Comparison of ENCODE assay signal across 1 cellular context in genomic region chrX:2608638-2609430, GRCh38.
TF ChIP-seq lines count a peak whose summit lies in the region.

No MANE protein-coding gene starts in this region.

TF ChIP-seq in K562, 482 proteins besides CTCF, POLR2A, EP300 and RAD21 (continued from another document and continues in another):
- TF ChIP-seq ZBTB2 (IDR thresholded peaks at IDR 0.05) (no peak), FOXO4 (CRISPR knock-in tag; IDR thresholded peaks at IDR 0.05) (no peak), NFIX (CRISPR knock-in tag; IDR thresholded peaks at IDR 0.05; ENCODE audit: low read depth) (no peak), SMC3 (conservative IDR thresholded peaks at IDR 0.05; ENCODE audit: insufficient read depth, low read depth, low read length) (no peak), RERE (CRISPR knock-in tag; IDR thresholded peaks at IDR 0.05; ENCODE audit: borderline replicate concordance) (no peak), PRDM10 (IDR thresholded peaks at IDR 0.05; ENCODE audit: partially characterized antibody) (peak; percentile 19), FOXA1 (IDR thresholded peaks at IDR 0.05; ENCODE audit: borderline replicate concordance) (no peak), TARDBP (IDR thresholded peaks at IDR 0.05) (no peak), BACH1 (tag; IDR thresholded peaks at IDR 0.05) (no peak), MCM2 (IDR thresholded peaks at IDR 0.05; ENCODE audit: low read depth) (no peak), TEAD1 (CRISPR knock-in tag; IDR thresholded peaks at IDR 0.05) (no peak), GABPA (tag; conservative IDR thresholded peaks at IDR 0.05; ENCODE audit: low read depth) (peak; percentile 52; the same call in 1 of the 2 replicates), NFIC (IDR thresholded peaks at IDR 0.05) (no peak), SUPT5H (IDR thresholded peaks at IDR 0.05) (peak; percentile 40; the same call in 1 of the 2 replicates), FOSL1 (tag; conservative IDR thresholded peaks at IDR 0.05) (no peak), ZNF280A (IDR thresholded peaks at IDR 0.05; ENCODE audit: low read depth, partially characterized antibody) (no peak), KLF13 (tag; IDR thresholded peaks at IDR 0.05; ENCODE audit: borderline replicate concordance, low read depth) (no peak), TEAD4 (IDR thresholded peaks at IDR 0.05; ENCODE audit: low read length) (no peak), TEAD4 (CRISPR knock-in tag; IDR thresholded peaks at IDR 0.05; ENCODE audit: borderline replicate concordance) (no peak), ZFX (CRISPR knock-in tag; IDR thresholded peaks at IDR 0.05) (peak; percentile 44), ZC3H11A (IDR thresholded peaks at IDR 0.05; ENCODE audit: low read depth, low read length) (no peak), U2AF2 (optimal IDR thresholded peaks at IDR 0.05; ENCODE audit: low read depth, low read length) (no peak), TBP (optimal IDR thresholded peaks at IDR 0.05; ENCODE audit: low read depth, low read length) (peak; percentile 43), ATF7 (IDR thresholded peaks at IDR 0.05) (no peak), SRSF1 (IDR thresholded peaks at IDR 0.05; ENCODE audit: low read depth, low read length) (no peak), RBFOX2 (IDR thresholded peaks at IDR 0.05; ENCODE audit: low read depth, low read length) (peak; percentile 76), POLR2G (IDR thresholded peaks at IDR 0.05; ENCODE audit: low read depth, low read length) (peak; percentile 82), GATAD2B (IDR thresholded peaks at IDR 0.05; ENCODE audit: borderline replicate concordance) (no peak), RBM34 (IDR thresholded peaks at IDR 0.05; ENCODE audit: borderline replicate concordance, insufficient read depth, low read length) (no peak), CREM (IDR thresholded peaks at IDR 0.05; ENCODE audit: low read depth) (no peak), EGR1 (conservative IDR thresholded peaks at IDR 0.05) (peak; percentile 37; the same call in 1 of the 2 replicates), ZNF431 (CRISPR knock-in tag; IDR thresholded peaks at IDR 0.05) (no peak), SRSF7 (optimal IDR thresholded peaks at IDR 0.05; ENCODE audit: low read depth, low read length) (no peak), ZBTB7A (IDR thresholded peaks at IDR 0.05; ENCODE audit: borderline replicate concordance, control insufficient read depth, low read depth, low read length) (peak; percentile 57; the same call in 1 of the 2 replicates), PHF8 (IDR thresholded peaks at IDR 0.05; ENCODE audit: borderline replicate concordance, low read length) (peak; percentile 68; the same call in 1 of the 2 replicates), ZNF717 (CRISPR knock-in tag; IDR thresholded peaks at IDR 0.05) (no peak), ZNF174 (CRISPR knock-in tag; IDR thresholded peaks at IDR 0.05) (no peak), ZNF740 (CRISPR knock-in tag; IDR thresholded peaks at IDR 0.05) (peak; percentile 68), ZNF740 (tag; IDR thresholded peaks at IDR 0.05) (no peak), NFE2 (IDR thresholded peaks at IDR 0.05; ENCODE audit: low read depth) (no peak), GTF2F1 (IDR thresholded peaks at IDR 0.05; ENCODE audit: low read depth, low read length) (no peak), NCOA1 (IDR thresholded peaks at IDR 0.05; ENCODE audit: low read depth) (no peak), THRA (IDR thresholded peaks at IDR 0.05) (no peak), ZBTB49 (CRISPR knock-in tag; IDR thresholded peaks at IDR 0.05; ENCODE audit: borderline replicate concordance) (no peak), ELK3 (CRISPR knock-in tag; IDR thresholded peaks at IDR 0.05) (no peak), TCF3 (CRISPR knock-in tag; IDR thresholded peaks at IDR 0.05) (no peak), ZNF133 (CRISPR knock-in tag; IDR thresholded peaks at IDR 0.05) (no peak), RBBP5 (IDR thresholded peaks at IDR 0.05; ENCODE audit: borderline replicate concordance, insufficient read depth, low read length, poor library complexity, severe bottlenecking) (no peak), SIN3A (IDR thresholded peaks at IDR 0.05; ENCODE audit: borderline replicate concordance in 2 of 2, control insufficient read depth in 1 of 2, low read depth in 2 of 2, low read length in 2 of 2) (no peak; a peak in 1 of 4 replicates), MECOM (CRISPR knock-in tag; IDR thresholded peaks at IDR 0.05) (no peak)
